ENCODE assay signal across 8 cellular contexts in genomic region chr19:56567274-56568120, GRCh38. TPM values are rescaled to one million over a fixed set of nuclear protein-coding genes. Genes with fewer than 3 reads are reported as not detected.
DNase-seq lines count a peak whose midpoint lies in the region; ATAC-seq, FAIRE-seq and TF ChIP-seq lines count a peak whose summit lies in the region.

Gene ZNF470 (plus strand): TSS chr19:56567468. CDS start chr19:56570312, 2,844 bp downstream.

- peak within 1 kb of the TSS; percentile 39 for H3K4me2 ChIP-seq in GM12878 (ENCODE audit: control insufficient read depth, insufficient read depth)

- TF ChIP-seq POLR2A in GM12878 (IDR thresholded peaks at IDR 0.05; ENCODE audit: low read depth, low read length) = peak; percentile 55; the same call in 1 of the 2 replicates

- H3K27me3 ChIP-seq in GM12878 (replicated peaks in 1 of 2; ENCODE audit: control insufficient read depth in 2 of 2, insufficient read depth in 2 of 2, low read length in 1 of 2) = no peaks in the 10 kb centered on the region
- no peaks in the 10 kb centered on the region for H3K27me3 ChIP-seq in aorta (ENCODE audit: control insufficient read depth in 1 of 2, insufficient read depth in 2 of 2, low read length in 1 of 2)

- 7% methylated on average over 65 of the region's 66 CpGs for WGBS in GM12878 (ENCODE audit: insufficient coverage, insufficient replicate concordance, low lambda C conversion rate, missing lambda C conversion rate)
- 2% methylated on average over 64 to 66 of the region's 66 CpGs for WGBS in aorta, 2 donors

- ATAC-seq in GM12878 (peak; percentile 95), aorta (ENCODE audit: low FRiP score) (peak; percentile 99)

- H3K27ac ChIP-seq in HEK293 (ENCODE audit: extremely low read depth, low read depth, low read length) = no peak within 1 kb of the TSS; the same call in 1 of the 2 replicates
- H3K27ac ChIP-seq in GM12878 (ENCODE audit: control insufficient read depth, insufficient read depth) = no peak within 1 kb of the TSS
- H3K27ac ChIP-seq in aorta (ENCODE audit: low read depth in 1 of 2, low read length in 2 of 2) = peak within 1 kb of the TSS in 1 of 2 donors; percentile 75

- in situ Hi-C loops in GM12878 (cut with MboI) = no loop called here

- H3K36me3 ChIP-seq in HEK293 (ENCODE audit: control insufficient read depth in 2 of 2, insufficient read depth in 1 of 2, low read length in 2 of 2) = peaks cover 13 to 28% of the 10 kb centered on the region in 2 experiments
- no peaks in the 10 kb centered on the region for H3K36me3 ChIP-seq in GM12878 (ENCODE audit: control insufficient read depth in 2 of 2, insufficient read depth in 2 of 2, low read length in 1 of 2)
- peaks cover 11 to 19% of the 10 kb centered on the region in 2 donors for H3K36me3 ChIP-seq in aorta (ENCODE audit: control insufficient read depth in 1 of 2, insufficient read depth in 2 of 2, low read length in 1 of 2)

- no peaks in the 10 kb centered on the region for H3K79me2 ChIP-seq in GM12878 (ENCODE audit: control insufficient read depth, insufficient read depth, low read length)

- TF ChIP-seq CTCF in HEK293 (tag by site-specific recombination; IDR thresholded peaks at IDR 0.05) (peak; percentile 36; the same call in 1 of the 2 replicates), GM12878 (IDR thresholded peaks at IDR 0.05 in 2 of 3, conservative IDR thresholded peaks at IDR 0.05 in 1 of 3; ENCODE audit: control insufficient read depth in 2 of 3, extremely low read depth in 1 of 3, insufficient read depth in 1 of 3, low read depth in 3 of 3, low read length in 3 of 3) (no peak)

- no peak for TF ChIP-seq RAD21 in GM12878 (IDR thresholded peaks at IDR 0.05; ENCODE audit: insufficient read depth, low read depth, low read length)

- H2AFZ ChIP-seq in GM12878 (ENCODE audit: control insufficient read depth, low read depth, low read length) = peak within 1 kb of the TSS; percentile 82

- SMC1A ChIA-PET in GM12878 (lab: Charles Lee; ENCODE audit: uncharacterized antibody, unreplicated experiment) = no interaction called here

- no peaks in the 10 kb centered on the region for H3K4me1 ChIP-seq in HEK293 (ENCODE audit: control insufficient read depth, insufficient read depth, low read length)
- no peaks in the 10 kb centered on the region for H3K4me1 ChIP-seq in GM12878 (ENCODE audit: control insufficient read depth, insufficient read depth, low read length)
- no peaks in the 10 kb centered on the region for H3K4me1 ChIP-seq in aorta (ENCODE audit: control insufficient read depth in 1 of 2, insufficient read depth in 2 of 2, low read length in 2 of 2)

- CTCF ChIA-PET in HEK293 (lab: Yijun Ruan, JAX) = no interaction called here
- CTCF ChIA-PET in GM12878 (lab: Yijun Ruan, JAX) = no interaction called here

- H3K9ac ChIP-seq in GM12878 (ENCODE audit: control insufficient read depth, insufficient read depth, low read length) = peak within 1 kb of the TSS; percentile 51; the same call in 1 of the 2 replicates

- intact Hi-C loops in GM12878 (cut with micrococcal nuclease; ENCODE audit: unreplicated experiment) = no loop called here
- intact Hi-C loops in aorta (cut with DNase I) = loop anchor here (1.0 to 10.0 kb wide), 4 partner anchors 27 to 163 kb away; partner anchors contain the start of genes ZFP28 (in 1 of the 2), ZNF583 (in 1 of the 2) and ZNF71 (in 1 of the 2)

- RAD21 ChIA-PET in GM12878 (lab: Charles Lee; ENCODE audit: unreplicated experiment) = no interaction called here

- FAIRE-seq in GM12878 (lab: Jason Lieb, UNC) = no peak

- H4K20me1 ChIP-seq in GM12878 (ENCODE audit: control insufficient read depth, insufficient read depth) = no peaks in the 10 kb centered on the region

- DNase-seq in GF-D8 (lab: John Stamatoyannopoulos, UW) (peak; percentile 72), NCI-H1105 (lab: John Stamatoyannopoulos, UW) (peak; percentile 51), T1000 (lab: John Stamatoyannopoulos, UW) (peak; percentile 92), GM12878 (ENCODE audit: low read depth, low spot score) (peak; percentile 34), hippocampal formation (lab: John Stamatoyannopoulos, UW) (peak; percentile 84 to 91), renal cortical epithelial cell (ENCODE audit: low read depth) (peak; percentile 76), aorta (peak; percentile 97 to 98)

- no peak for TF ChIP-seq EP300 in GM12878 (IDR thresholded peaks at IDR 0.05; ENCODE audit: borderline replicate concordance in 1 of 2, control insufficient read depth in 1 of 2, low read depth in 2 of 2, low read length in 2 of 2)

- POLR2A ChIA-PET in HEK293 (lab: Yijun Ruan, JAX) (no interaction called here), GM12878 (lab: Charles Lee) (no interaction called here)

- peaks cover 22% of the 10 kb centered on the region for H3K9me3 ChIP-seq in HEK293 (ENCODE audit: control insufficient read depth, insufficient read depth, low read depth, low read length)
- peaks cover 7% of the 10 kb centered on the region; the same call in 2 of the 3 replicates for H3K9me3 ChIP-seq in GM12878 (replicated peaks; ENCODE audit: control insufficient read depth, insufficient read depth, low read length)
- peaks cover 16% of the 10 kb centered on the region for H3K9me3 ChIP-seq in aorta (ENCODE audit: control insufficient read depth, low read length)

- peak within 1 kb of the TSS; percentile 92 for H3K4me3 ChIP-seq in HEK293 (ENCODE audit: low read depth, low read length)
- H3K4me3 ChIP-seq in GM12878 = peak within 1 kb of the TSS; percentile 78
- peak within 1 kb of the TSS; percentile 68 to 99 for H3K4me3 ChIP-seq in aorta (ENCODE audit: low read length in 2 of 2)

- BruUV-seq in GM12878 (replicated peaks; lab: Mats Ljungman, UMichigan) = no TSS peak

TF ChIP-seq in HEK293, 187 proteins besides CTCF, POLR2A, EP300 and RAD21 (continues in another document):
- TF ChIP-seq ZNF266 (tag by site-specific recombination; IDR thresholded peaks at IDR 0.05; ENCODE audit: low read depth) (no peak), ZNF311 (tag by site-specific recombination; IDR thresholded peaks at IDR 0.05; ENCODE audit: borderline replicate concordance) (no peak), ZNF416 (tag by site-specific recombination; IDR thresholded peaks at IDR 0.05) (peak; percentile 8; the same call in 1 of the 2 replicates), RBAK (tag by site-specific recombination; IDR thresholded peaks at IDR 0.05) (no peak)

TF ChIP-seq in GM12878, 131 proteins besides CTCF, POLR2A, EP300 and RAD21 (continues in another document):
- TF ChIP-seq CREM (IDR thresholded peaks at IDR 0.05; ENCODE audit: low read depth) (peak; percentile 61; the same call in 1 of the 2 replicates), ELK1 (IDR thresholded peaks at IDR 0.05; ENCODE audit: low read depth, low read length) (peak; percentile 85), ZNF207 (IDR thresholded peaks at IDR 0.05; ENCODE audit: borderline replicate concordance) (no peak), JUND (IDR thresholded peaks at IDR 0.05; ENCODE audit: low read depth, low read length) (no peak), BHLHE40 (IDR thresholded peaks at IDR 0.05; ENCODE audit: borderline replicate concordance in 1 of 2, low read depth in 2 of 2, low read length in 1 of 2) (peak in 1 of 2 experiments; percentile 45; a peak in 1 of 4 replicates), EED (IDR thresholded peaks at IDR 0.05; ENCODE audit: low read depth) (no peak), SP1 (IDR thresholded peaks at IDR 0.05; ENCODE audit: low read depth, low read length) (peak; percentile 50)

RNA-seq across cellular contexts. Expression of gene ZNF470, which starts in this region (rescaled TPM):
- total RNA-seq in GM12878 (2013; cell fraction: nucleolus; rRNA removed) = 2.2 and 3.4 TPM in 2 replicates
- total RNA-seq in GM12878 (2014; rRNA removed) (0.34 and 1.2 TPM in 2 replicates), GM12878 (2014; rRNA removed; fragmentation: Illumina TruSeq; extraction: Trizol) (0.55 and 0.63 TPM in 2 replicates), GM12878 (2021) (0.74 and 0.77 TPM in 2 replicates), renal cortical epithelial cell (3.8 and 8.2 TPM in 2 replicates), aorta (1 to 10 TPM; 4.8 to 7.1 TPM)
- polyA plus RNA-seq in GM12878 (2011; ENCODE audit: low read depth) = 0.26 TPM
- polyA plus RNA-seq in GM12878 (2011; rRNA removed) (0.16 and 0.18 TPM in 2 replicates), GM12878 (2014; fragmentation: Illumina TruSeq; extraction: Trizol) (0.54 and 0.95 TPM in 2 replicates), GM12878 (2014; fragmentation: Nextera tagmentation; extraction: Ambion mirVana) (under 1 TPM; 0.16 to 0.27 TPM), GM12878 (2014; rRNA removed) (0.44 and 1.4 TPM in 2 replicates), GM12878 (2016; fragmentation: Nextera tagmentation; extraction: Ambion mirVana) (under 1 TPM; 0.57 to 0.58 TPM), aorta (1 to 10 TPM; 3.3 to 3.4 TPM)
- polyA plus RNA-seq in GM12878 (2011; cell fraction: cytosol; rRNA removed) = 0.04 and 0.15 TPM in 2 replicates
- 0.16 and 0.28 TPM in 2 replicates for polyA plus RNA-seq in GM12878 (2011; cell fraction: nucleus; rRNA removed)
- 0.39 and 1.1 TPM in 2 replicates for polyA plus RNA-seq in GM12878 (2012)
- 0.31 and 0.37 TPM in 2 replicates for polyA minus RNA-seq in GM12878 (2011; rRNA and poly(A)+ RNA removed)
- polyA minus RNA-seq in GM12878 (2011; cell fraction: cytosol; rRNA and poly(A)+ RNA removed) = not detected in 2 replicates
- polyA minus RNA-seq in GM12878 (2011; cell fraction: nucleus; rRNA and poly(A)+ RNA removed) = 0.10 and 0.36 TPM in 2 replicates

Comparison
In these comparisons a context has a peak if more than half of its experiments do, and no peak if none do; other contexts are left out.
1. DNase-seq: peak in every context shown above with its lines; median percentile 98 in aorta; 92 in T1000; 88 in hippocampal formation; 76 in renal cortical epithelial cell; 72 in GF-D8; 51 in NCI-H1105; 34 in GM12878.